8 cellular contexts compared by ENCODE assay signal in genomic region chr16:54286330-54287017, GRCh38. TPM values are rescaled to one million over a fixed set of nuclear protein-coding genes. Genes with fewer than 3 reads are reported as not detected.
DNase-seq lines count a peak whose midpoint lies in the region; ATAC-seq and TF ChIP-seq lines count a peak whose summit lies in the region.

IRX3 (minus strand) TSS chr16:54286787; CDS start chr16:54286050, 737 bp downstream.

- POLR2A ChIA-PET in A673 (lab: Charles Lee; ENCODE audit: low non-redundant PET), result no interaction called here

- CTCF ChIA-PET in A673 (lab: Charles Lee), result no interaction called here

- intact Hi-C loops in A673 (cut with micrococcal nuclease; ENCODE audit: unreplicated experiment), result loop anchor here (2.0 to 10.0 kb wide), 4 partner anchors 188 to 642 kb away; no protein-coding TSS in a partner anchor
- intact Hi-C loops in adrenal gland (cut with DNase I), result loop anchor here (5.0 to 10.0 kb wide), 2 partner anchors 646 to 648 kb away; partner anchors contain the start of gene IRX5 (in 2 of the 2)
- intact Hi-C loops in left ventricle myocardium superior (cut with micrococcal nuclease), result loop anchor here (10.0 kb wide), 2 partner anchors 528 to 638 kb away; no protein-coding TSS in a partner anchor
- intact Hi-C loops in psoas muscle (cut with DNase I), result loop anchor here (10.0 kb wide), 2 partner anchors 342 to 648 kb away; partner anchors contain the start of gene IRX5 (in 1 of the 2)

- H3K27ac ChIP-seq in A673 (ENCODE audit: low read depth, low read length, poor library complexity, severe bottlenecking) (peak within 1 kb of the TSS; percentile 94), GM23248 (peak within 1 kb of the TSS; percentile 87), adrenal gland (peak within 1 kb of the TSS in 3 of 5 donors; percentile 37 to 88 (median 57)), psoas muscle (peak within 1 kb of the TSS; percentile 76)

- no peaks in the 10 kb centered on the region for H3K9me2 ChIP-seq in GM23248 (ENCODE audit: insufficient read depth)

- no peaks in the 10 kb centered on the region for H4K20me1 ChIP-seq in GM23248 (ENCODE audit: insufficient read depth)

- in situ Hi-C loops in GM23248 (cut with MboI), result no loop called here

- ATAC-seq in left ventricle myocardium superior, result peak; percentile 82
- peak; percentile 76 to 86 (median 82) for ATAC-seq in psoas muscle

- WGBS in GM23248 (ENCODE audit: low coverage in 1 of 2, low lambda C conversion rate in 2 of 2, missing lambda C conversion rate in 2 of 2), 2 experiments, result 1 to 2% methylated on average over 32 to 61 of the region's 62 CpGs
- WGBS in adrenal gland, 4 donors, result 1% methylated on average over 32 to 62 of the region's 62 CpGs
- WGBS in psoas muscle, 3 donors, result 0 to 1% (median 0%) methylated on average over 34 to 62 of the region's 62 CpGs

- no peaks in the 10 kb centered on the region for H3F3A ChIP-seq in GM23248 (ENCODE audit: insufficient read depth)

- peak within 1 kb of the TSS; percentile 89 for H2AFZ ChIP-seq in GM23248

- DNase-seq in A673 (ENCODE audit: low spot score), result peak; percentile 97
- DNase-seq in GM23248, result peak; percentile 97
- DNase-seq in NCI-H446 treated with DMSO at 0.1 percent for 48 hours (lab: John Stamatoyannopoulos, UW), result peak; percentile 54
- DNase-seq in adrenal gland, result peak; percentile 56 to 85 (median 73)
- peak; percentile 93 for DNase-seq in left ventricle myocardium superior
- peak; percentile 69 to 93 for DNase-seq in psoas muscle
- no peak for DNase-seq in RKO (ENCODE audit: low spot score)
- no peak for DNase-seq in GM19240 (ENCODE audit: insufficient read length, low spot score)

- no peaks in the 10 kb centered on the region for H3K9me3 ChIP-seq in A673 (ENCODE audit: low read depth, low read length, poor library complexity, severe bottlenecking)
- no peaks in the 10 kb centered on the region for H3K9me3 ChIP-seq in GM23248 (ENCODE audit: low read depth)
- no peaks in the 10 kb centered on the region for H3K9me3 ChIP-seq in adrenal gland (replicated peaks in 1 of 3)
- no peaks in the 10 kb centered on the region for H3K9me3 ChIP-seq in psoas muscle

- peaks cover 26% of the 10 kb centered on the region for H3K79me2 ChIP-seq in GM23248 (ENCODE audit: insufficient read depth)

- H3K4me3 ChIP-seq in A673 (ENCODE audit: low read depth, low read length, poor library complexity, severe bottlenecking), result peak within 1 kb of the TSS; percentile 74
- H3K4me3 ChIP-seq in GM23248, result peak within 1 kb of the TSS; percentile 96
- peak within 1 kb of the TSS in 2 of 4 donors; percentile 49 to 61 for H3K4me3 ChIP-seq in adrenal gland
- H3K4me3 ChIP-seq in psoas muscle, result peak within 1 kb of the TSS; percentile 78

- H3K9ac ChIP-seq in GM23248, result peak within 1 kb of the TSS; percentile 85

- H3K4me1 ChIP-seq in A673 (ENCODE audit: insufficient read depth, low read length, poor library complexity, severe bottlenecking) (no peaks in the 10 kb centered on the region), GM23248 (ENCODE audit: insufficient read depth) (0 out of 2 replicates have a peak, but pooled peaks cover 6% of the 10 kb centered on the region), adrenal gland (replicated peaks in 1 of 2) (peaks cover 14 to 27% of the 10 kb centered on the region in 2 donors), psoas muscle (no peaks in the 10 kb centered on the region)

- BruUV-seq in A673 (replicated peaks; lab: Mats Ljungman, UMichigan), result no TSS peak

- H3K36me3 ChIP-seq in A673 (ENCODE audit: insufficient read depth, low read length, poor library complexity, severe bottlenecking) (peaks cover 8% of the 10 kb centered on the region), GM23248 (ENCODE audit: low read depth) (no peaks in the 10 kb centered on the region), adrenal gland (replicated peaks in 1 of 2) (no peaks in the 10 kb centered on the region), psoas muscle (ENCODE audit: insufficient read depth in 1 of 2, low read depth in 1 of 2) (no peaks in the 10 kb centered on the region)

- TF ChIP-seq CTCF in A673 (conservative IDR thresholded peaks at IDR 0.05; ENCODE audit: low read depth, low read length) (no peak), adrenal gland (IDR thresholded peaks at IDR 0.05) (no peak), psoas muscle (IDR thresholded peaks at IDR 0.05) (no peak)

- H3K27me3 ChIP-seq in A673 (replicated peaks; ENCODE audit: insufficient read depth, low read depth, low read length, poor library complexity) (no peaks in the 10 kb centered on the region), GM23248 (replicated peaks; ENCODE audit: insufficient read depth) (no peaks in the 10 kb centered on the region), adrenal gland (peaks cover 91% of the 10 kb centered on the region), psoas muscle (ENCODE audit: insufficient read depth in 3 of 3, low read length in 2 of 3) (peaks cover 0 to 57% (median under 1%) of the 10 kb centered on the region in 3 donors)

- H3K4me2 ChIP-seq in GM23248 (ENCODE audit: unreplicated experiment), result peak within 1 kb of the TSS; percentile 94

- TF ChIP-seq POLR2A in adrenal gland (IDR thresholded peaks at IDR 0.05), result peak in 1 of 2 donors; percentile 46

RNA-seq across cellular contexts. Expression of gene IRX3, which starts in this region (rescaled TPM):
- total RNA-seq in A673 (2021) (22.7 and 22.9 TPM in 2 replicates), adrenal gland (10 to 100 TPM in 6 of 8 donors, 1 to 10 TPM in 2; 7.3 to 18.6 (median 12.0) TPM), left ventricle myocardium superior (5.6 TPM), psoas muscle (10 to 100 TPM in 1 of 4 donors, 1 to 10 TPM in 3; 1.2 to 27.6 (median 5.7) TPM)
- total RNA-seq in GM23248 (2014; rRNA removed; shearing (Covaris generic)), result 9.2 and 15.6 TPM in 2 replicates
- polyA plus RNA-seq in GM23248 (2016; fragmentation: Nextera tagmentation; extraction: Ambion mirVana) (6.4 and 8.8 TPM in 2 replicates), adrenal gland (1 to 10 TPM; 1.4 to 7.0 (median 2.8) TPM), psoas muscle (10 to 100 TPM in 2 of 3 donors, under 1 TPM in 1; 0.94 to 25.0 (median 17.8) TPM)

Comparison
In these comparisons a context has a peak if more than half of its experiments do, and no peak if none do; other contexts are left out.
1. DNase-seq: peak in A673 (single experiment), GM23248 (single experiment), NCI-H446 treated with DMSO at 0.1 percent for 48 hours (single experiment), adrenal gland (7 of 7), left ventricle myocardium superior (single experiment) and psoas muscle (2 of 2); none in RKO (single experiment) and GM19240 (single experiment).
2. Peak in every context shown above with its lines, with median percentiles within 50 percentile points of each other: H3K27ac ChIP-seq.